Comparison of ENCODE assay signal across 8 cellular contexts in the genomic region with DNA sequence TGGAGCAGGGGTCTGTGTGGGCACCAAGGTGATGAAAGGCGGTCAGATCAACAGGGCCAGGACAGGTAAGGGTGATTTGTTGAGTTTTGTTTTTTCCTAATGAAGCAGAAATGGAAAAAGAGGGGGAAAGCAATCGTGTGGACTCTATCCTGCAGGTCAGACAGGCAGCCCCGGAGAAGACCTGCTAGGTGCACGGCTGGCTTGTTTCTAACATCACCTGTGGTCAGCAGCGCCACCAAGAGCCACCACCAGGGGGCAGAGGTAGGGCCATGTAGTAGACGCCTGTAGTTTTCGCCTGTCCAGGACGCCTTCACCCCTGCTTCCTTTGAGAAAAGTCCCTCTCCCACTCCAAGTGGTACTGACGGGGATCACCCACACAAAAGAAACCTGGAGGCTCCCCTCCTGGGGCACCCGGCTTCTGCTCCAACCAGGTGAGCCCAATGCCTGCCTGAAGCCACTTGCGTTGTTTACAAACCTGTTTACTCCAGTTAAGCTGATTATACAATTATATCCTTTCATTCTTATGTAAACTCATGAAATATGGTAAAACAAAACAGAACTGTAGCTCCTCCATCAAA.
DNase-seq lines count a peak whose midpoint lies in the region; ATAC-seq, FAIRE-seq and TF ChIP-seq lines count a peak whose summit lies in the region.

No MANE protein-coding gene starts in this region.

- DNase-seq in H54 (ENCODE audit: insufficient read length, low spot score) (peak; percentile 79), NCI-H226 (peak; percentile 63), caudate nucleus (lab: John Stamatoyannopoulos, UW) (peak in 51 of 61 donors; percentile 9 to 85 (median 43)), kidney glomerular epithelial cell (lab: John Stamatoyannopoulos, UW) (peak; percentile 73)
- DNase-seq in activated CD4-positive, CD25-positive, alpha-beta regulatory T cell treated with anti-CD3 and anti-CD28 coated beads, Interleukin-2, amount 50 U/mL, for 16 hours (ENCODE audit: low read depth, low spot score), result peak; percentile 64
- peak; percentile 91 for DNase-seq in stimulated activated CD4-positive, alpha-beta T cell treated with anti-CD3 and anti-CD28 coated beads, Interleukin-2, amount 100 ng/mL, for 24 hours

- peak overlapping the region; percentile 66 for H3K4me3 ChIP-seq in BLaER1

- H3K27ac ChIP-seq in BLaER1, result peak overlapping the region; percentile 99
- no peak overlapping the region for H3K27ac ChIP-seq in caudate nucleus (ENCODE audit: low read depth, low read length)

- peaks cover 19% of the 10 kb centered on the region for H3K36me3 ChIP-seq in BLaER1

- TF ChIP-seq POLR2A in H54 (IDR thresholded peaks at IDR 0.05; ENCODE audit: low read depth, low read length), result no peak

- H4K20me1 ChIP-seq in BLaER1, result no peaks in the 10 kb centered on the region; the same call in 1 of the 2 replicates

- H3K4me1 ChIP-seq in BLaER1, result peaks cover 94% of the 10 kb centered on the region

- ATAC-seq in HG03039 (IDR thresholded peaks at IDR 0.05; ENCODE audit: unreplicated experiment), result no peak

- no peaks in the 10 kb centered on the region for H3K27me3 ChIP-seq in BLaER1

- FAIRE-seq in H54 (lab: Jason Lieb, UNC), result no peak

- peak overlapping the region; percentile 81 for H3K9ac ChIP-seq in BLaER1

- H3K4me2 ChIP-seq in BLaER1, result peak overlapping the region; percentile 91

- no peaks in the 10 kb centered on the region for H3K9me3 ChIP-seq in BLaER1
